In the genomic region with DNA sequence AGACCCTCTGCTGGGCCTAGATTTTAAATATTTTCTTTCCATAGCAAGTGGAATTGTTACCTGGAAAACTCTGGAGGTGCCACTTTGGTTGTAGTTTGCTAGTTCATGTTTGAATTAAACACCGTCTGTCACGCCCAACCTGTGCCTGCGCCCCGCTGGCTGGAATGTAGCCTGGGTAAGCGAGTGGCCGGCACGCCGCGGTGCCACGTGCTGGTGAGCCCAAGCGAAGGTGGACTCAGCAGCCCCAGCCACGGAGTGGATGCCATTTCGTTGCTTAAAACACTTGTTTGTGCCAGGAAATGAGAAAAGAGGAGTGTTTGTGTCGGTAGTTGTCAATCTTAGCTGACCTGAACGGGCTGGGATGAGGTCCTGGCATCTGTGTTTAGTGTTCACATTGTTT, we compare ENCODE assay signal across 1 cellular context.
TF ChIP-seq lines count a peak whose summit lies in the region.

No MANE protein-coding gene starts in this region.

TF ChIP-seq in GM12878, 131 proteins besides CTCF, POLR2A, EP300 and RAD21:
- TF ChIP-seq PML (IDR thresholded peaks at IDR 0.05; ENCODE audit: low read length), result no peak
- TF ChIP-seq ZNF384 (IDR thresholded peaks at IDR 0.05; ENCODE audit: borderline replicate concordance, low read depth, low read length), result no peak
- no peak for TF ChIP-seq SIX5 (IDR thresholded peaks at IDR 0.05; ENCODE audit: low read depth, low read length, severe bottlenecking)
- no peak for TF ChIP-seq WRNIP1 (IDR thresholded peaks at IDR 0.05; ENCODE audit: borderline replicate concordance, low read depth, low read length)
- no peak for TF ChIP-seq NFXL1 (IDR thresholded peaks at IDR 0.05; ENCODE audit: borderline replicate concordance)
- TF ChIP-seq TARDBP (IDR thresholded peaks at IDR 0.05; ENCODE audit: borderline replicate concordance), result no peak
- TF ChIP-seq, protein P1, sequence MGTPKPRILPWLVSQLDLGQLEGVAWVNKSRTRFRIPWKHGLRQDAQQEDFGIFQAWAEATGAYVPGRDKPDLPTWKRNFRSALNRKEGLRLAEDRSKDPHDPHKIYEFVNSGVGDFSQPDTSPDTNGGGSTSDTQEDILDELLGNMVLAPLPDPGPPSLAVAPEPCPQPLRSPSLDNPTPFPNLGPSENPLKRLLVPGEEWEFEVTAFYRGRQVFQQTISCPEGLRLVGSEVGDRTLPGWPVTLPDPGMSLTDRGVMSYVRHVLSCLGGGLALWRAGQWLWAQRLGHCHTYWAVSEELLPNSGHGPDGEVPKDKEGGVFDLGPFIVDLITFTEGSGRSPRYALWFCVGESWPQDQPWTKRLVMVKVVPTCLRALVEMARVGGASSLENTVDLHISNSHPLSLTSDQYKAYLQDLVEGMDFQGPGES (IDR thresholded peaks at IDR 0.05), result no peak
